2 cellular contexts compared by ENCODE assay signal in genomic region chr19:31392514-31392913, GRCh38.
TF ChIP-seq lines count a peak whose summit lies in the region.

No MANE protein-coding gene starts in this region.

TF ChIP-seq in IMR-90, 13 proteins besides CTCF, POLR2A, EP300 and RAD21:
- TF ChIP-seq SMC3 (IDR thresholded peaks at IDR 0.05; ENCODE audit: low read depth, low read length) (no peak), CEBPB (IDR thresholded peaks at IDR 0.05; ENCODE audit: low read depth, low read length) (peak; percentile 68), MXI1 (IDR thresholded peaks at IDR 0.05; ENCODE audit: borderline replicate concordance, low read depth, low read length) (no peak), BHLHE40 (IDR thresholded peaks at IDR 0.05; ENCODE audit: low read depth, low read length) (no peak)
TF ChIP-seq in IMR-90: peak in this region for 1.

TF ChIP-seq in K562, 482 proteins besides CTCF, POLR2A, EP300 and RAD21:
- TF ChIP-seq SOX6 (IDR thresholded peaks at IDR 0.05) (no peak), HES1 (IDR thresholded peaks at IDR 0.05; ENCODE audit: low read depth) (no peak), ZNF232 (CRISPR knock-in tag; IDR thresholded peaks at IDR 0.05) (no peak), ZSCAN32 (CRISPR knock-in tag; IDR thresholded peaks at IDR 0.05) (0 out of 2 replicates have a peak, but pooled peaks have one; percentile 15), NFRKB (IDR thresholded peaks at IDR 0.05; ENCODE audit: low read depth) (no peak), PRMT5 (CRISPR knock-in tag; IDR thresholded peaks at IDR 0.05) (no peak), ZBTB26 (CRISPR knock-in tag; IDR thresholded peaks at IDR 0.05) (no peak), RBFOX2 (IDR thresholded peaks at IDR 0.05; ENCODE audit: low read depth, low read length) (no peak), MTF1 (CRISPR knock-in tag; IDR thresholded peaks at IDR 0.05; ENCODE audit: borderline replicate concordance) (no peak), SREBF2 (CRISPR knock-in tag; IDR thresholded peaks at IDR 0.05) (no peak), RB1 (IDR thresholded peaks at IDR 0.05; ENCODE audit: low read depth) (no peak), YBX1 (IDR thresholded peaks at IDR 0.05) (no peak), CEBPB (tag; IDR thresholded peaks at IDR 0.05) (peak; percentile 52), IRF9 (tag; IDR thresholded peaks at IDR 0.05) (0 out of 2 replicates have a peak, but pooled peaks have one; percentile 23), CAMTA2 (CRISPR knock-in tag; conservative IDR thresholded peaks at IDR 0.05) (no peak), CEBPG (CRISPR knock-in tag; IDR thresholded peaks at IDR 0.05) (no peak; the same call in 1 of the 2 replicates), CEBPG (tag; conservative IDR thresholded peaks at IDR 0.05 in 1 of 2, IDR thresholded peaks at IDR 0.05 in 1 of 2) (peak; percentile 90 to 93), PHB2 (IDR thresholded peaks at IDR 0.05; ENCODE audit: low read depth) (no peak), TRIM24 (IDR thresholded peaks at IDR 0.05) (peak in 1 of 2 experiments; percentile 48; a peak in 2 of 4 replicates), PURB (CRISPR knock-in tag; IDR thresholded peaks at IDR 0.05; ENCODE audit: low read depth) (no peak), SNIP1 (IDR thresholded peaks at IDR 0.05; ENCODE audit: low read depth) (no peak)
- TF ChIP-seq, protein P1, sequence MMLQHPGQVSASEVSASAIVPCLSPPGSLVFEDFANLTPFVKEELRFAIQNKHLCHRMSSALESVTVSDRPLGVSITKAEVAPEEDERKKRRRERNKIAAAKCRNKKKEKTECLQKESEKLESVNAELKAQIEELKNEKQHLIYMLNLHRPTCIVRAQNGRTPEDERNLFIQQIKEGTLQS (IDR thresholded peaks at IDR 0.05) = peak; percentile 66
- TF ChIP-seq, protein P1 (CRISPR knock-in tag; conservative IDR thresholded peaks at IDR 0.05) = no peak
- TF ChIP-seq, protein P2, sequence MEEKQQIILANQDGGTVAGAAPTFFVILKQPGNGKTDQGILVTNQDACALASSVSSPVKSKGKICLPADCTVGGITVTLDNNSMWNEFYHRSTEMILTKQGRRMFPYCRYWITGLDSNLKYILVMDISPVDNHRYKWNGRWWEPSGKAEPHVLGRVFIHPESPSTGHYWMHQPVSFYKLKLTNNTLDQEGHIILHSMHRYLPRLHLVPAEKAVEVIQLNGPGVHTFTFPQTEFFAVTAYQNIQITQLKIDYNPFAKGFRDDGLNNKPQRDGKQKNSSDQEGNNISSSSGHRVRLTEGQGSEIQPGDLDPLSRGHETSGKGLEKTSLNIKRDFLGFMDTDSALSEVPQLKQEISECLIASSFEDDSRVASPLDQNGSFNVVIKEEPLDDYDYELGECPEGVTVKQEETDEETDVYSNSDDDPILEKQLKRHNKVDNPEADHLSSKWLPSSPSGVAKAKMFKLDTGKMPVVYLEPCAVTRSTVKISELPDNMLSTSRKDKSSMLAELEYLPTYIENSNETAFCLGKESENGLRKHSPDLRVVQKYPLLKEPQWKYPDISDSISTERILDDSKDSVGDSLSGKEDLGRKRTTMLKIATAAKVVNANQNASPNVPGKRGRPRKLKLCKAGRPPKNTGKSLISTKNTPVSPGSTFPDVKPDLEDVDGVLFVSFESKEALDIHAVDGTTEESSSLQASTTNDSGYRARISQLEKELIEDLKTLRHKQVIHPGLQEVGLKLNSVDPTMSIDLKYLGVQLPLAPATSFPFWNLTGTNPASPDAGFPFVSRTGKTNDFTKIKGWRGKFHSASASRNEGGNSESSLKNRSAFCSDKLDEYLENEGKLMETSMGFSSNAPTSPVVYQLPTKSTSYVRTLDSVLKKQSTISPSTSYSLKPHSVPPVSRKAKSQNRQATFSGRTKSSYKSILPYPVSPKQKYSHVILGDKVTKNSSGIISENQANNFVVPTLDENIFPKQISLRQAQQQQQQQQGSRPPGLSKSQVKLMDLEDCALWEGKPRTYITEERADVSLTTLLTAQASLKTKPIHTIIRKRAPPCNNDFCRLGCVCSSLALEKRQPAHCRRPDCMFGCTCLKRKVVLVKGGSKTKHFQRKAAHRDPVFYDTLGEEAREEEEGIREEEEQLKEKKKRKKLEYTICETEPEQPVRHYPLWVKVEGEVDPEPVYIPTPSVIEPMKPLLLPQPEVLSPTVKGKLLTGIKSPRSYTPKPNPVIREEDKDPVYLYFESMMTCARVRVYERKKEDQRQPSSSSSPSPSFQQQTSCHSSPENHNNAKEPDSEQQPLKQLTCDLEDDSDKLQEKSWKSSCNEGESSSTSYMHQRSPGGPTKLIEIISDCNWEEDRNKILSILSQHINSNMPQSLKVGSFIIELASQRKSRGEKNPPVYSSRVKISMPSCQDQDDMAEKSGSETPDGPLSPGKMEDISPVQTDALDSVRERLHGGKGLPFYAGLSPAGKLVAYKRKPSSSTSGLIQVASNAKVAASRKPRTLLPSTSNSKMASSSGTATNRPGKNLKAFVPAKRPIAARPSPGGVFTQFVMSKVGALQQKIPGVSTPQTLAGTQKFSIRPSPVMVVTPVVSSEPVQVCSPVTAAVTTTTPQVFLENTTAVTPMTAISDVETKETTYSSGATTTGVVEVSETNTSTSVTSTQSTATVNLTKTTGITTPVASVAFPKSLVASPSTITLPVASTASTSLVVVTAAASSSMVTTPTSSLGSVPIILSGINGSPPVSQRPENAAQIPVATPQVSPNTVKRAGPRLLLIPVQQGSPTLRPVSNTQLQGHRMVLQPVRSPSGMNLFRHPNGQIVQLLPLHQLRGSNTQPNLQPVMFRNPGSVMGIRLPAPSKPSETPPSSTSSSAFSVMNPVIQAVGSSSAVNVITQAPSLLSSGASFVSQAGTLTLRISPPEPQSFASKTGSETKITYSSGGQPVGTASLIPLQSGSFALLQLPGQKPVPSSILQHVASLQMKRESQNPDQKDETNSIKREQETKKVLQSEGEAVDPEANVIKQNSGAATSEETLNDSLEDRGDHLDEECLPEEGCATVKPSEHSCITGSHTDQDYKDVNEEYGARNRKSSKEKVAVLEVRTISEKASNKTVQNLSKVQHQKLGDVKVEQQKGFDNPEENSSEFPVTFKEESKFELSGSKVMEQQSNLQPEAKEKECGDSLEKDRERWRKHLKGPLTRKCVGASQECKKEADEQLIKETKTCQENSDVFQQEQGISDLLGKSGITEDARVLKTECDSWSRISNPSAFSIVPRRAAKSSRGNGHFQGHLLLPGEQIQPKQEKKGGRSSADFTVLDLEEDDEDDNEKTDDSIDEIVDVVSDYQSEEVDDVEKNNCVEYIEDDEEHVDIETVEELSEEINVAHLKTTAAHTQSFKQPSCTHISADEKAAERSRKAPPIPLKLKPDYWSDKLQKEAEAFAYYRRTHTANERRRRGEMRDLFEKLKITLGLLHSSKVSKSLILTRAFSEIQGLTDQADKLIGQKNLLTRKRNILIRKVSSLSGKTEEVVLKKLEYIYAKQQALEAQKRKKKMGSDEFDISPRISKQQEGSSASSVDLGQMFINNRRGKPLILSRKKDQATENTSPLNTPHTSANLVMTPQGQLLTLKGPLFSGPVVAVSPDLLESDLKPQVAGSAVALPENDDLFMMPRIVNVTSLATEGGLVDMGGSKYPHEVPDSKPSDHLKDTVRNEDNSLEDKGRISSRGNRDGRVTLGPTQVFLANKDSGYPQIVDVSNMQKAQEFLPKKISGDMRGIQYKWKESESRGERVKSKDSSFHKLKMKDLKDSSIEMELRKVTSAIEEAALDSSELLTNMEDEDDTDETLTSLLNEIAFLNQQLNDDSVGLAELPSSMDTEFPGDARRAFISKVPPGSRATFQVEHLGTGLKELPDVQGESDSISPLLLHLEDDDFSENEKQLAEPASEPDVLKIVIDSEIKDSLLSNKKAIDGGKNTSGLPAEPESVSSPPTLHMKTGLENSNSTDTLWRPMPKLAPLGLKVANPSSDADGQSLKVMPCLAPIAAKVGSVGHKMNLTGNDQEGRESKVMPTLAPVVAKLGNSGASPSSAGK (IDR thresholded peaks at IDR 0.05) = no peak
